8 cellular contexts compared by ENCODE assay signal in the genomic region with DNA sequence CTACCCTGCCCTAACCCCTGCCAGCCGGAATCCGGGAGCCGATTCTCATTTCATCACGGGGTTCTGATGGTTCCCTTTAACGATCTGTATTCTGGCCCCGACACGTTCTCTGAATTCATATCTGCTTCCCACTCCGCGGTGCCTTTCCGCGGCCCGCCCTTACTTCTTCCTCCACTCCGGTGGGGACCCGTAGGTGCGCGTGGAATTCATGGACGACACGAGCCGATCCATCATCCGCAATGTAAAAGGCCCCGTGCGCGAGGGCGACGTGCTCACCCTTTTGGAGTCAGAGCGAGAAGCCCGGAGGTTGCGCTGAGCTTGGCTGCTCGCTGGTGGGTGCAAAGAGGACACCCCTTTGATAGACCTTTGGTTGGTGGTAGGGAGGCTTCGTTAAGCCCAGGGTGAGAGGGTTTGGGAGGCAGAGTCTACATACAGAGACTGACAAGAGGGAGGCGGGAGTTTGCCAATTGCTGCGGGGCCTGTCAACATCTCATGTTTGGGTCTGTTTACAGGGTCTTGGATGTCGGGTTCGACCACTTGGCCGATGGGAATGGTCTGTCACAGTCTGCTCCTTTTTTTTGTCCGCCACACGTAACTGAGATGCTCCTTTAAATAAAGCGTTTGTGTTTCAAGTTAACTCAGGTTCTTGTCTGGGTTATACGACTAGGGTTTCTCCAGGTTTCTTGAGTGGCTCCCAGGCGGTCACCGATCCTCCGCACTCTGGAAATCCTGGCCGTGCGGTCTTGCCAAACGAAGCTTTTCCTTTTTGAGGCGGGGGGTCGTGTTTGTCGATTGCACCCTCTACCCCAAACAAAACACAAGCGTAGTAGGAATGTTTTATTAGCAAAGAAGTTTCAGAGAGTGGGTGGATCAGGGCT. TPM values are rescaled to one million over a fixed set of nuclear protein-coding genes. Genes with fewer than 3 reads are reported as not detected.
A peak's percentile ranks its signal among the peaks of the same experiment; 100 is the strongest.
DNase-seq lines count a peak whose midpoint lies in the region; ATAC-seq and TF ChIP-seq lines count a peak whose summit lies in the region.

No MANE protein-coding gene starts in this region.

- TF ChIP-seq CTCF in astrocyte of the spinal cord (IDR thresholded peaks at IDR 0.05; ENCODE audit: low read depth, low read length), result no peak
- no peak for TF ChIP-seq CTCF in kidney epithelial cell (IDR thresholded peaks at IDR 0.05; ENCODE audit: insufficient read depth, low read length, poor library complexity, severe bottlenecking)

- H3K36me3 ChIP-seq in kidney epithelial cell (ENCODE audit: control insufficient read depth, insufficient read depth, low read length), result no peaks in the 10 kb centered on the region

- H3K4me3 ChIP-seq in astrocyte of the spinal cord (ENCODE audit: low read depth, low read length) (peak overlapping the region; percentile 94), kidney epithelial cell (ENCODE audit: low read depth, low read length) (peak overlapping the region; percentile 76)

- in situ Hi-C loops in astrocyte of the spinal cord (cut with HindIII; ENCODE audit: low sequenced_read_pairs), result no loop called here

- intact Hi-C loops in Right ventricle myocardium inferior (cut with DNase I), result no loop called here
- intact Hi-C loops in cardiac septum (cut with DNase I), result loop anchor here (2.0 to 5.0 kb wide), 2 partner anchors 15 to 820 kb away; partner anchors contain the start of gene ZNF317

- no peaks in the 10 kb centered on the region for H3K27me3 ChIP-seq in kidney epithelial cell (ENCODE audit: control insufficient read depth, insufficient read depth, low read length)

- DNase-seq in Right ventricle myocardium inferior (ENCODE audit: missing footprints), result peak; percentile 17
- DNase-seq in cardiac septum (ENCODE audit: low spot score), result no peak
- no peak for DNase-seq in astrocyte of the spinal cord (ENCODE audit: low read depth, low spot score)
- DNase-seq in kidney epithelial cell (ENCODE audit: low read depth), result no peak
- DNase-seq in superior temporal gyrus (ENCODE audit: extremely low spot score), result peak; percentile 30
- no peak for DNase-seq in cerebellum (ENCODE audit: low spot score)
- DNase-seq in AG08395 (ENCODE audit: low spot score), result no peak
- DNase-seq in stimulated activated naive CD4-positive, alpha-beta T cell treated with Interleukin-2 at 50 U/mL for 16 hours (lab: John Stamatoyannopoulos, UW), result no peak

- no peak for ATAC-seq in Right ventricle myocardium inferior

RNA-seq across cellular contexts. Expression of gene RPS28, which starts 0.7 kb away (rescaled TPM):
- total RNA-seq in Right ventricle myocardium inferior (1,212 TPM), cardiac septum (669 TPM), kidney epithelial cell (298 and 330 TPM in 2 replicates), cerebellum (105 TPM)

RNA-seq across cellular contexts. Expression of gene NDUFA7, which starts 0.8 kb away (rescaled TPM):
- total RNA-seq in Right ventricle myocardium inferior, result 129 TPM
- total RNA-seq in cardiac septum, result 94.0 TPM
- total RNA-seq in kidney epithelial cell, result 49.8 and 61.4 TPM in 2 replicates
- 11.7 TPM for total RNA-seq in cerebellum

RNA-seq across cellular contexts. Expression of gene CD320, which starts 13.8 kb away (rescaled TPM):
- total RNA-seq in Right ventricle myocardium inferior (32.9 TPM), cardiac septum (15.8 TPM), kidney epithelial cell (85.6 and 104 TPM in 2 replicates), cerebellum (13.3 TPM)

RNA-seq across cellular contexts. Expression of gene KANK3, which starts 21.1 kb away (rescaled TPM):
- total RNA-seq in Right ventricle myocardium inferior (20.5 TPM), cardiac septum (13.1 TPM), kidney epithelial cell (3.7 and 8.1 TPM in 2 replicates), cerebellum (4.5 TPM)

RNA-seq across cellular contexts. Expression of gene ANGPTL4, which starts 42.0 kb away (rescaled TPM):
- 24.6 TPM for total RNA-seq in Right ventricle myocardium inferior
- total RNA-seq in cardiac septum, result 4.1 TPM
- total RNA-seq in kidney epithelial cell, result 22.4 and 31.4 TPM in 2 replicates
- 0.91 TPM for total RNA-seq in cerebellum

Comparison
In these comparisons a context has a peak if more than half of its experiments do, and no peak if none do; other contexts are left out.
1. DNase-seq: peak in Right ventricle myocardium inferior (single experiment) and superior temporal gyrus (single experiment); none in cardiac septum (single experiment), astrocyte of the spinal cord (single experiment), kidney epithelial cell (single experiment), cerebellum (single experiment), AG08395 (single experiment) and stimulated activated naive CD4-positive, alpha-beta T cell treated with Interleukin-2 at 50 U/mL for 16 hours (single experiment).